8 cellular contexts compared by ENCODE assay signal in genomic region chr14:90383126-90383730, GRCh38. TPM values are rescaled to one million over a fixed set of nuclear protein-coding genes. Genes with fewer than 3 reads are reported as not detected.
DNase-seq lines count a peak whose midpoint lies in the region; ATAC-seq and TF ChIP-seq lines count a peak whose summit lies in the region.

No MANE protein-coding gene starts in this region.

- H3K27me3 ChIP-seq in GM23338 (ENCODE audit: insufficient read depth) (peaks cover 5% of the 10 kb centered on the region; the same call in 1 of the 2 replicates), foreskin keratinocyte (no peaks in the 10 kb centered on the region), neural progenitor cell (peaks cover 9% of the 10 kb centered on the region)

- H3K36me3 Mint-ChIP-seq in GM23338 (ENCODE audit: low read depth) (no peaks in the 10 kb centered on the region), neural progenitor cell (no peaks in the 10 kb centered on the region)

- H3K4me1 ChIP-seq in GM23338 (ENCODE audit: insufficient read depth) (peaks cover 26% of the 10 kb centered on the region), foreskin keratinocyte (peaks cover 5% of the 10 kb centered on the region), neural progenitor cell (peaks cover 14% of the 10 kb centered on the region)

- H3K9me3 ChIP-seq in neural progenitor cell (ENCODE audit: low read depth) = no peaks in the 10 kb centered on the region

- DNase-seq in ELF-1 (ENCODE audit: low read depth, low spot score) (peak; percentile 100), GM23338 (ENCODE audit: low spot score) (peak; percentile 100), LoVo (ENCODE audit: low spot score) (peak; percentile 98), RWPE1 (ENCODE audit: low spot score) (peak; percentile 99), foreskin keratinocyte (peak; percentile 98 to 99), neural progenitor cell (ENCODE audit: low spot score) (peak; percentile 100), stromal cell of bone marrow (ENCODE audit: low read depth) (peak; percentile 99)
- peak; percentile 97 for DNase-seq in activated effector memory CD4-positive, alpha-beta T cell treated with Interleukin-2 at 50 U/mL for 16 hours

- H2AFZ ChIP-seq in GM23338 (peak overlapping the region; percentile 93), neural progenitor cell (replicated peaks) (peak overlapping the region; percentile 80)

- peaks cover 13% of the 10 kb centered on the region for H3K4me1 Mint-ChIP-seq in GM23338
- H3K4me1 Mint-ChIP-seq in neural progenitor cell = peaks cover 12% of the 10 kb centered on the region

- H3K27ac Mint-ChIP-seq in GM23338 (no peak overlapping the region), neural progenitor cell (no peak overlapping the region)

- CTCF ChIA-PET in RWPE1 (lab: Yijun Ruan, JAX) = interaction anchor here (0.6 to 1.2 kb wide), 4 partner anchors 15 to 404 kb away, joined by 3 to 7 read pairs (median 4); no protein-coding TSS in a partner anchor

- no peaks in the 10 kb centered on the region for H3K9me3 Mint-ChIP-seq in GM23338
- no peaks in the 10 kb centered on the region for H3K9me3 Mint-ChIP-seq in neural progenitor cell

- no peaks in the 10 kb centered on the region for H3K9me2 ChIP-seq in GM23338 (ENCODE audit: insufficient read depth)

- H4K20me1 ChIP-seq in GM23338 (replicated peaks; ENCODE audit: insufficient read depth) (no peaks in the 10 kb centered on the region), neural progenitor cell (ENCODE audit: low read depth) (no peaks in the 10 kb centered on the region)

- peak overlapping the region; percentile 71 for H3K9ac ChIP-seq in neural progenitor cell

- H3K27ac ChIP-seq in GM23338 (ENCODE audit: low read depth) (peak overlapping the region; percentile 99), RWPE1 (peak overlapping the region; percentile 93), foreskin keratinocyte (peak overlapping the region; percentile 95), neural progenitor cell (peak overlapping the region; percentile 95)

- 0 out of 2 replicates have a peak, but pooled peaks cover 7% of the 10 kb centered on the region for H3F3A ChIP-seq in GM23338 (replicated peaks; ENCODE audit: low read depth)
- peaks cover 16% of the 10 kb centered on the region for H3F3A ChIP-seq in neural progenitor cell (ENCODE audit: low read depth)

- ATAC-seq in GM23338 (peak; percentile 87), foreskin keratinocyte (peak; percentile 95)

- no peaks in the 10 kb centered on the region for H3K27me3 Mint-ChIP-seq in GM23338 (ENCODE audit: insufficient read depth, low read depth, poor library complexity)
- no peaks in the 10 kb centered on the region for H3K27me3 Mint-ChIP-seq in neural progenitor cell (ENCODE audit: insufficient read depth, low read depth)

- TF ChIP-seq CTCF in GM23338 (conservative IDR thresholded peaks at IDR 0.05; ENCODE audit: low read depth in 2 of 2) (no peak; a peak in 1 of 4 replicates), RWPE1 (conservative IDR thresholded peaks at IDR 0.05; ENCODE audit: low read depth) (no peak), foreskin keratinocyte (conservative IDR thresholded peaks at IDR 0.05) (peak; percentile 34), neural progenitor cell (IDR thresholded peaks at IDR 0.05) (no peak)

- H3K4me2 ChIP-seq in GM23338 (peak overlapping the region; percentile 89), neural progenitor cell (peak overlapping the region; percentile 84)

- H3K36me3 ChIP-seq in GM23338 (ENCODE audit: insufficient read depth) (no peaks in the 10 kb centered on the region), neural progenitor cell (no peaks in the 10 kb centered on the region)

- H3K79me2 ChIP-seq in GM23338 (replicated peaks; ENCODE audit: insufficient read depth) = no peaks in the 10 kb centered on the region
- no peaks in the 10 kb centered on the region for H3K79me2 ChIP-seq in neural progenitor cell (ENCODE audit: low read depth)

- peak overlapping the region; percentile 69 for H3K4me3 ChIP-seq in GM23338
- peak overlapping the region; percentile 56 for H3K4me3 ChIP-seq in neural progenitor cell

- POLR2A ChIA-PET in RWPE1 (lab: Yijun Ruan, JAX; ENCODE audit: low non-redundant PET) = interaction anchor here (0.8 to 1.2 kb wide), 2 partner anchors 14 to 369 kb away, joined by 3 to 6 read pairs; partner anchors contain the start of gene CALM1

- H3K4me3 Mint-ChIP-seq in GM23338 (no peak overlapping the region), neural progenitor cell (no peak overlapping the region)

TF ChIP-seq in GM23338, 12 proteins besides CTCF, POLR2A, EP300 and RAD21 (continues in another document):
- TF ChIP-seq EZH2 (IDR thresholded peaks at IDR 0.05; ENCODE audit: low read depth, unreplicated experiment) (no peak), ZNF331 (CRISPR knock-in tag; IDR thresholded peaks at IDR 0.05; ENCODE audit: low read depth) (no peak), NANOG (IDR thresholded peaks at IDR 0.05; ENCODE audit: borderline replicate concordance) (no peak), STAT1 (IDR thresholded peaks at IDR 0.05; ENCODE audit: unreplicated experiment) (no peak), POLR2AphosphoS5 (IDR thresholded peaks at IDR 0.05; ENCODE audit: low read depth) (peak; percentile 92), JUNB (IDR thresholded peaks at IDR 0.05; ENCODE audit: unreplicated experiment) (no peak), EZH2phosphoT487 (IDR thresholded peaks at IDR 0.05; ENCODE audit: unreplicated experiment) (no peak), ZNF114 (CRISPR knock-in tag; IDR thresholded peaks at IDR 0.05) (no peak), ETS1 (IDR thresholded peaks at IDR 0.05) (peak; percentile 77; the same call in 1 of the 2 replicates)

RNA-seq across cellular contexts. Expression of gene CALM1, which starts 13.6 kb away (rescaled TPM):
- 308 and 335 TPM in 2 replicates for total RNA-seq in GM23338 (2014; rRNA removed; shearing (Covaris generic))
- 1,841 and 2,024 TPM in 2 replicates for polyA plus RNA-seq in GM23338 (2016; fragmentation: Nextera tagmentation; extraction: Ambion mirVana)
- 489 and 498 TPM in 2 replicates for total RNA-seq in foreskin keratinocyte
- 416 and 452 TPM in 2 replicates for polyA plus RNA-seq in foreskin keratinocyte
- 273 and 362 TPM in 2 replicates for total RNA-seq in neural progenitor cell (ENCODE audit: low replicate concordance)

RNA-seq across cellular contexts. Expression of gene NRDE2, which starts 51.5 kb away (rescaled TPM):
- total RNA-seq in GM23338 (2014; rRNA removed; shearing (Covaris generic)) = 8.6 and 9.8 TPM in 2 replicates
- polyA plus RNA-seq in GM23338 (2016; fragmentation: Nextera tagmentation; extraction: Ambion mirVana) (17.3 and 20.6 TPM in 2 replicates), foreskin keratinocyte (5.5 and 6.5 TPM in 2 replicates)
- total RNA-seq in foreskin keratinocyte (8.8 and 10.3 TPM in 2 replicates), neural progenitor cell (ENCODE audit: low replicate concordance) (10.2 and 13.1 TPM in 2 replicates)

Comparison
In these comparisons a context has a peak if more than half of its experiments do, and no peak if none do; other contexts are left out.
1. Peak in every context shown above with its lines: DNase-seq, ATAC-seq, H3K4me3 ChIP-seq and H3K27ac ChIP-seq.